In genomic region chr1:155689122-155689607, GRCh38 we compare ENCODE assay signal across 8 cellular contexts. TPM values are rescaled to one million over a fixed set of nuclear protein-coding genes. Genes with fewer than 3 reads are reported as not detected.
A peak's percentile ranks its signal among the peaks of the same experiment; 100 is the strongest.
DNase-seq lines count a peak whose midpoint lies in the region; ATAC-seq and TF ChIP-seq lines count a peak whose summit lies in the region.
"Not testable (repeated sequence)": the region's sequence is repeated elsewhere in the genome, so short reads cannot be mapped to it uniquely, and the experiment has no call there.

No MANE protein-coding gene starts in this region.

- peak overlapping the region; percentile 98 for H3K4me3 Mint-ChIP-seq in activated CD8-positive, alpha-beta T cell treated with anti-CD3 and anti-CD28 coated beads for 36 hours
- H3K4me3 Mint-ChIP-seq in central memory CD8-positive, alpha-beta T cell: peak overlapping the region; percentile 98

- not testable (repeated sequence) for TF ChIP-seq CTCF in AG04450 (IDR thresholded peaks at IDR 0.05; ENCODE audit: low read depth, low read length); activated CD8-positive, alpha-beta T cell treated with anti-CD3 and anti-CD28 coated beads for 36 hours (IDR thresholded peaks at IDR 0.05); cardiac muscle cell (IDR thresholded peaks at IDR 0.05; ENCODE audit: low read depth, low read length); mucosa of descending colon (IDR thresholded peaks at IDR 0.05)

- not testable (repeated sequence) for H3K9me3 ChIP-seq in AG04450 (ENCODE audit: control insufficient read depth, insufficient read depth, low read length); cardiac muscle cell (ENCODE audit: low read depth); mucosa of descending colon; skeletal muscle tissue (ENCODE audit: control insufficient read depth in 3 of 3, low read length in 3 of 3)

- not testable (repeated sequence) for H3K27me3 Mint-ChIP-seq in activated CD8-positive, alpha-beta T cell treated with anti-CD3 and anti-CD28 coated beads for 36 hours; central memory CD8-positive, alpha-beta T cell

- H3K9ac ChIP-seq in skeletal muscle tissue (ENCODE audit: low read depth in 1 of 3, low read length in 3 of 3): peak overlapping the region; percentile 94 to 99 (median 98)

- H3K27me3 ChIP-seq in AG04450 (ENCODE audit: control insufficient read depth, insufficient read depth, low read length); cardiac muscle cell; skeletal muscle tissue (ENCODE audit: control insufficient read depth in 3 of 3, insufficient read depth in 3 of 3, low read length in 3 of 3): not testable (repeated sequence)

- CTCF ChIA-PET in AG04450 (lab: Charles Lee); activated CD8-positive, alpha-beta T cell treated with anti-CD3 and anti-CD28 coated beads for 36 hours (lab: Charles Lee): not testable (repeated sequence)

- H3K4me3 ChIP-seq in AG04450 (ENCODE audit: low read depth, low read length) (peak overlapping the region; percentile 90), cardiac muscle cell (peak overlapping the region; percentile 95), mucosa of descending colon (peak overlapping the region; percentile 97), skeletal muscle tissue (ENCODE audit: low read length in 3 of 3) (peak overlapping the region; percentile 90 to 98 (median 97))

- intact Hi-C loops in activated CD8-positive, alpha-beta T cell treated with anti-CD3 and anti-CD28 coated beads for 36 hours (cut with micrococcal nuclease); mucosa of descending colon (cut with DNase I, micrococcal nuclease): not testable (repeated sequence)

- peaks cover 59% of the 10 kb centered on the region for H3K36me3 Mint-ChIP-seq in activated CD8-positive, alpha-beta T cell treated with anti-CD3 and anti-CD28 coated beads for 36 hours (ENCODE audit: low read depth)
- H3K36me3 Mint-ChIP-seq in central memory CD8-positive, alpha-beta T cell (ENCODE audit: insufficient read depth): peaks cover 31% of the 10 kb centered on the region

- H3K27ac Mint-ChIP-seq in activated CD8-positive, alpha-beta T cell treated with anti-CD3 and anti-CD28 coated beads for 36 hours: peak overlapping the region; percentile 98
- H3K27ac Mint-ChIP-seq in central memory CD8-positive, alpha-beta T cell (ENCODE audit: low read depth): peak overlapping the region; percentile 97

- ATAC-seq in GM19467 (IDR thresholded peaks at IDR 0.05; ENCODE audit: unreplicated experiment) (peak; percentile 11), mucosa of descending colon (peak; percentile 6)
- ATAC-seq in activated CD8-positive, alpha-beta T cell treated with anti-CD3 and anti-CD28 coated beads for 36 hours: not testable (repeated sequence)
- peak; percentile 11 for ATAC-seq in central memory CD8-positive, alpha-beta T cell (replicated peaks; ENCODE audit: extremely low read depth, poor library complexity, severe bottlenecking)

- DNase-seq in AG04450 (ENCODE audit: low read depth, low spot score); activated CD8-positive, alpha-beta T cell treated with anti-CD3 and anti-CD28 coated beads for 36 hours; central memory CD8-positive, alpha-beta T cell (ENCODE audit: low spot score in 2 of 2); cardiac muscle cell (ENCODE audit: low read depth in 1 of 2, low spot score in 1 of 2); mucosa of descending colon: not testable (repeated sequence)
- DNase-seq in NCI-H82 (lab: John Stamatoyannopoulos, UW): peak; percentile 51

- H3K36me3 ChIP-seq in cardiac muscle cell; mucosa of descending colon (ENCODE audit: low read depth); skeletal muscle tissue (ENCODE audit: control insufficient read depth in 3 of 3, insufficient read depth in 3 of 3, low read length in 3 of 3): not testable (repeated sequence)

- POLR2A ChIA-PET in AG04450 (lab: Yijun Ruan, JAX): not testable (repeated sequence)
- POLR2A ChIA-PET in activated CD8-positive, alpha-beta T cell treated with anti-CD3 and anti-CD28 coated beads for 36 hours (lab: Charles Lee): interaction anchor here (1.7 kb wide), 1 partner anchor 9 kb away, joined by 5 read pairs; no protein-coding TSS in a partner anchor

- H3K27ac ChIP-seq in AG04450 (ENCODE audit: low read depth, low read length): peak overlapping the region; percentile 96
- H3K27ac ChIP-seq in cardiac muscle cell: peak overlapping the region; percentile 100
- H3K27ac ChIP-seq in skeletal muscle tissue (ENCODE audit: low read depth, low read length): peak overlapping the region; percentile 97

- not testable (repeated sequence) for H3K9me3 Mint-ChIP-seq in activated CD8-positive, alpha-beta T cell treated with anti-CD3 and anti-CD28 coated beads for 36 hours; central memory CD8-positive, alpha-beta T cell

- not testable (repeated sequence) for H3K4me1 ChIP-seq in cardiac muscle cell (ENCODE audit: low read depth)
- peaks cover 19% of the 10 kb centered on the region for H3K4me1 ChIP-seq in mucosa of descending colon (ENCODE audit: low read depth)
- peaks cover 13 to 23% (median 13%) of the 10 kb centered on the region in 3 donors for H3K4me1 ChIP-seq in skeletal muscle tissue (ENCODE audit: control insufficient read depth in 3 of 3, insufficient read depth in 3 of 3, low read length in 3 of 3)

- H3K4me1 Mint-ChIP-seq in activated CD8-positive, alpha-beta T cell treated with anti-CD3 and anti-CD28 coated beads for 36 hours (ENCODE audit: low read depth): peaks cover 60% of the 10 kb centered on the region
- H3K4me1 Mint-ChIP-seq in central memory CD8-positive, alpha-beta T cell: peaks cover 51% of the 10 kb centered on the region

RNA-seq across cellular contexts. Expression of gene DAP3, which starts 0.3 kb away (rescaled TPM):
- polyA plus RNA-seq in AG04450 (2011; rRNA removed) (150 and 152 TPM in 2 replicates), cardiac muscle cell (116 and 120 TPM in 2 replicates)
- 140 and 149 TPM in 2 replicates for polyA minus RNA-seq in AG04450 (2011; rRNA and poly(A)+ RNA removed)
- total RNA-seq in activated CD8-positive, alpha-beta T cell treated with anti-CD3 and anti-CD28 coated beads for 36 hours: 100 to 1,000 TPM; 160 to 173 TPM
- total RNA-seq in cardiac muscle cell (91.2 and 104 TPM in 2 replicates), mucosa of descending colon (10 to 100 TPM; 75.8 to 91.4 (median 87.1) TPM), skeletal muscle tissue (63.7 TPM)

RNA-seq across cellular contexts. Expression of gene YY1AP1, which starts 0.6 kb away (rescaled TPM):
- 58.1 and 70.0 TPM in 2 replicates for polyA plus RNA-seq in AG04450 (2011; rRNA removed)
- 46.9 and 64.4 TPM in 2 replicates for polyA minus RNA-seq in AG04450 (2011; rRNA and poly(A)+ RNA removed)
- total RNA-seq in activated CD8-positive, alpha-beta T cell treated with anti-CD3 and anti-CD28 coated beads for 36 hours: 10 to 100 TPM; 56.2 to 60.5 TPM
- 33.6 and 44.7 TPM in 2 replicates for total RNA-seq in cardiac muscle cell
- polyA plus RNA-seq in cardiac muscle cell: 42.0 and 43.3 TPM in 2 replicates
- total RNA-seq in mucosa of descending colon: 100 to 1,000 TPM in 1 of 3 donors, 10 to 100 TPM in 2; 55.8 to 114 (median 56.7) TPM
- total RNA-seq in skeletal muscle tissue: 358 TPM
